In genomic region chr1:172254521-172255222, GRCh38 we compare ENCODE assay signal across 10 cellular contexts.
DNase-seq lines count a peak whose midpoint lies in the region; ATAC-seq and TF ChIP-seq lines count a peak whose summit lies in the region.
"Had no signal": no experiment of that assay in that cellular context is flagged by ENCODE, and none has a peak within 500 bp of the region (broad histone marks: within the 10 kb centered on the region; RNA-seq: fewer than 3 reads in every experiment).

No MANE protein-coding gene starts in this region.

- no peak overlapping the region for H3K4ac ChIP-seq in mesenchymal stem cell (ENCODE audit: low read depth in 1 of 2, low read length in 2 of 2)

- no peaks in the 10 kb centered on the region for H3K27me3 ChIP-seq in CD4-positive, CD25-positive, alpha-beta regulatory T cell (ENCODE audit: control insufficient read depth, insufficient read depth, low read length)
- H3K27me3 ChIP-seq in mesenchymal stem cell (ENCODE audit: control insufficient read depth in 1 of 2, insufficient read depth in 1 of 2, low read length in 2 of 2) (no peaks in the 10 kb centered on the region), stomach (no peaks in the 10 kb centered on the region)
- H3K27me3 ChIP-seq: sigmoid colon had no signal

- no peak overlapping the region for H2AFZ ChIP-seq in mesenchymal stem cell (ENCODE audit: low read depth, low read length)

- H3K36me3 ChIP-seq in CD4-positive, CD25-positive, alpha-beta regulatory T cell (ENCODE audit: control insufficient read depth, insufficient read depth, low read length), result no peaks in the 10 kb centered on the region
- no peaks in the 10 kb centered on the region for H3K36me3 ChIP-seq in mesenchymal stem cell (ENCODE audit: control insufficient read depth in 1 of 2, insufficient read depth in 2 of 2, low read depth in 1 of 2, low read length in 2 of 2)
- no peaks in the 10 kb centered on the region for H3K36me3 ChIP-seq in stomach
- H3K36me3 ChIP-seq: sigmoid colon had no signal

- H3K9me3 Mint-ChIP-seq in CD4-positive, CD25-positive, alpha-beta regulatory T cell, result peaks cover 0 to 5% (median 2%) of the 10 kb centered on the region in 7 donors
- H3K9me3 Mint-ChIP-seq in activated naive CD8-positive, alpha-beta T cell treated with anti-CD3 and anti-CD28 coated beads, Interleukin-2, amount 10 ng/mL, durations not matched to agents 7 days and 5 days, result peaks cover 10% of the 10 kb centered on the region

- peak overlapping the region; percentile 18 for H3K9ac ChIP-seq in mesenchymal stem cell (ENCODE audit: low read length)

- H2BK12ac ChIP-seq in mesenchymal stem cell (ENCODE audit: low read length in 2 of 2), result no peak overlapping the region

- no peak overlapping the region for H3K14ac ChIP-seq in mesenchymal stem cell (ENCODE audit: low read length in 2 of 2)

- H2AK5ac ChIP-seq in mesenchymal stem cell (ENCODE audit: low read length, severe bottlenecking), result no peak overlapping the region

- no peak overlapping the region for H2BK15ac ChIP-seq in mesenchymal stem cell (ENCODE audit: low read depth, poor library complexity, severe bottlenecking)

- WGBS in mesenchymal stem cell, result 44% methylated on average over 2 of the region's 3 CpGs
- 47 to 73% (median 60%) methylated on average over 3 of the region's 3 CpGs for WGBS in stomach, 5 donors

- no peak overlapping the region for H2BK120ac ChIP-seq in mesenchymal stem cell (ENCODE audit: low read depth, low read length)

- H4K8ac ChIP-seq in mesenchymal stem cell (ENCODE audit: low read length), result no peak overlapping the region

- POLR2A ChIA-PET in activated naive CD8-positive, alpha-beta T cell treated with anti-CD3 and anti-CD28 coated beads, Interleukin-2, amount 10 ng/mL, durations not matched to agents 7 days and 5 days (lab: Charles Lee), result no interaction called here

- H3K9me3 ChIP-seq in CD4-positive, CD25-positive, alpha-beta regulatory T cell (ENCODE audit: control insufficient read depth in 2 of 2, low read length in 2 of 2), result peaks cover 0 to 2% of the 10 kb centered on the region in 2 experiments
- H3K9me3 ChIP-seq in mesenchymal stem cell (ENCODE audit: control insufficient read depth, low read length) (peaks cover 3% of the 10 kb centered on the region), stomach (peaks cover 0 to 2% (median under 1%) of the 10 kb centered on the region in 4 donors)
- H3K9me3 ChIP-seq: sigmoid colon had no signal

- H3K18ac ChIP-seq in mesenchymal stem cell (ENCODE audit: low read depth in 1 of 2, low read length in 2 of 2), result no peak overlapping the region

- H3K36me3 Mint-ChIP-seq in CD4-positive, CD25-positive, alpha-beta regulatory T cell, result peaks cover 2% of the 10 kb centered on the region
- H3K36me3 Mint-ChIP-seq in activated naive CD8-positive, alpha-beta T cell treated with anti-CD3 and anti-CD28 coated beads, Interleukin-2, amount 10 ng/mL, durations not matched to agents 7 days and 5 days, result peaks cover 20% of the 10 kb centered on the region

- H3K27me3 Mint-ChIP-seq in CD4-positive, CD25-positive, alpha-beta regulatory T cell, result no peaks in the 10 kb centered on the region
- no peaks in the 10 kb centered on the region for H3K27me3 Mint-ChIP-seq in activated naive CD8-positive, alpha-beta T cell treated with anti-CD3 and anti-CD28 coated beads, Interleukin-2, amount 10 ng/mL, durations not matched to agents 7 days and 5 days

- H3K27ac ChIP-seq in CD4-positive, CD25-positive, alpha-beta regulatory T cell (ENCODE audit: insufficient read depth, low read length, poor library complexity, severe bottlenecking), result no peak overlapping the region
- H3K27ac ChIP-seq in mesenchymal stem cell (ENCODE audit: low read length, poor library complexity, severe bottlenecking), result peak overlapping the region; percentile 87
- no peak overlapping the region for H3K27ac ChIP-seq in stomach

- ATAC-seq in CD4-positive, CD25-positive, alpha-beta regulatory T cell (ENCODE audit: low read depth in 2 of 2), result peak in 1 of 2 donors; percentile 39
- ATAC-seq in activated naive CD8-positive, alpha-beta T cell treated with anti-CD3 and anti-CD28 coated beads, Interleukin-2, amount 10 ng/mL, durations not matched to agents 7 days and 5 days (ENCODE audit: low read depth), result no peak

- H3K4me1 ChIP-seq in CD4-positive, CD25-positive, alpha-beta regulatory T cell (ENCODE audit: control insufficient read depth, insufficient read depth, low read length, poor library complexity, severe bottlenecking), result no peaks in the 10 kb centered on the region
- H3K4me1 ChIP-seq in mesenchymal stem cell (ENCODE audit: control insufficient read depth, insufficient read depth, low read depth, low read length) (no peaks in the 10 kb centered on the region), stomach (no peaks in the 10 kb centered on the region)

- H4K91ac ChIP-seq in mesenchymal stem cell (ENCODE audit: low read length), result no peak overlapping the region

- peak overlapping the region in 1 of 4 donors; percentile 44 for H3K4me3 Mint-ChIP-seq in CD4-positive, CD25-positive, alpha-beta regulatory T cell
- peak overlapping the region; percentile 23 for H3K4me3 Mint-ChIP-seq in activated naive CD8-positive, alpha-beta T cell treated with anti-CD3 and anti-CD28 coated beads, Interleukin-2, amount 10 ng/mL, durations not matched to agents 7 days and 5 days

- peak in 1 of 3 donors; percentile 45 for DNase-seq in CD4-positive, CD25-positive, alpha-beta regulatory T cell
- DNase-seq in LoVo (ENCODE audit: low spot score) (peak; percentile 54), mesenchymal stem cell (peak; percentile 94), GDM1 (lab: John Stamatoyannopoulos, UW) (no peak), NAMALWA (ENCODE audit: low spot score) (no peak), stomach (no peak), NCI-H524 (lab: John Stamatoyannopoulos, UW) (no peak)
- DNase-seq in activated naive CD8-positive, alpha-beta T cell treated with anti-CD3 and anti-CD28 coated beads, Interleukin-2, amount 10 ng/mL, durations not matched to agents 7 days and 5 days, result no peak
- DNase-seq: activated effector memory CD4-positive, alpha-beta T cell treated with Interleukin-2 at 50 U/mL for 16 hours; sigmoid colon had no signal

- TF ChIP-seq EP300 in stomach (IDR thresholded peaks at IDR 0.05), result no peak

- no peak overlapping the region for H3K23ac ChIP-seq in mesenchymal stem cell (ENCODE audit: low read length in 2 of 2)

- intact Hi-C loops in stomach (cut with DNase I; ENCODE audit: low total_unique reads), result no loop called here

- no peaks in the 10 kb centered on the region for H3K79me1 ChIP-seq in mesenchymal stem cell (replicated peaks; ENCODE audit: low read length, poor library complexity, severe bottlenecking)

- H3K4me3 ChIP-seq in CD4-positive, CD25-positive, alpha-beta regulatory T cell (ENCODE audit: low read depth, low read length), result no peak overlapping the region
- H3K4me3 ChIP-seq in mesenchymal stem cell (ENCODE audit: insufficient read depth in 1 of 2, low read depth in 1 of 2, low read length in 2 of 2) (no peak overlapping the region), stomach (no peak overlapping the region)
- H3K4me3 ChIP-seq: sigmoid colon had no signal

- H3K27ac Mint-ChIP-seq in CD4-positive, CD25-positive, alpha-beta regulatory T cell, result peak overlapping the region; percentile 3 to 23 (median 8)
- peak overlapping the region; percentile 66 for H3K27ac Mint-ChIP-seq in activated naive CD8-positive, alpha-beta T cell treated with anti-CD3 and anti-CD28 coated beads, Interleukin-2, amount 10 ng/mL, durations not matched to agents 7 days and 5 days

- no peak for TF ChIP-seq CTCF in stomach (IDR thresholded peaks at IDR 0.05)

- H3K4me1 Mint-ChIP-seq in CD4-positive, CD25-positive, alpha-beta regulatory T cell, result peaks cover 15 to 22% (median 17%) of the 10 kb centered on the region in 4 donors
- H3K4me1 Mint-ChIP-seq in activated naive CD8-positive, alpha-beta T cell treated with anti-CD3 and anti-CD28 coated beads, Interleukin-2, amount 10 ng/mL, durations not matched to agents 7 days and 5 days, result peaks cover 17% of the 10 kb centered on the region

- peak overlapping the region; percentile 8 for H2BK5ac ChIP-seq in mesenchymal stem cell (ENCODE audit: low read depth, low read length, poor library complexity, severe bottlenecking)

- H3K4me2 ChIP-seq in mesenchymal stem cell (ENCODE audit: low read length, poor library complexity, severe bottlenecking), result no peak overlapping the region

- TF ChIP-seq POLR2A in stomach (IDR thresholded peaks at IDR 0.05), result no peak

Comparison
In these comparisons a context has a peak if more than half of its experiments do, and no peak if none do; other contexts are left out.
1. DNase-seq: peak in LoVo (single experiment) and mesenchymal stem cell (single experiment); none in activated naive CD8-positive, alpha-beta T cell treated with anti-CD3 and anti-CD28 coated beads, Interleukin-2, amount 10 ng/mL, durations not matched to agents 7 days and 5 days (single experiment), GDM1 (single experiment), NAMALWA (single experiment), stomach (single experiment) and NCI-H524 (0 of 2).